ENCODE assay signal across 11 cellular contexts in genomic region chr3:65619391-65620298, GRCh38.
DNase-seq lines count a peak whose midpoint lies in the region; ATAC-seq and TF ChIP-seq lines count a peak whose summit lies in the region.
"Had no signal": no experiment of that assay in that cellular context is flagged by ENCODE, and none has a peak within 500 bp of the region (broad histone marks: within the 10 kb centered on the region; RNA-seq: fewer than 3 reads in every experiment).

No MANE protein-coding gene starts in this region.

- TF ChIP-seq CTCF in LNCaP clone FGC (IDR thresholded peaks at IDR 0.05; ENCODE audit: control insufficient read depth, extremely low read depth, insufficient read depth), result no peak

- DNase-seq in EH (ENCODE audit: low read depth) (peak; percentile 70), LNCaP clone FGC (ENCODE audit: low read depth) (peak; percentile 1), dermis blood vessel endothelial cell (peak; percentile 86), middle frontal gyrus (ENCODE audit: extremely low spot score, low spot score) (peak; percentile 40)
- DNase-seq in effector CD4-positive, alpha-beta T cell, result no peak
- no peak for DNase-seq in activated CD8-positive, alpha-beta memory T cell treated with anti-CD3 and anti-CD28 coated beads, Interleukin-2, amount 50 U/mL, for 4 hours
- DNase-seq: islet precursor cell; stimulated activated CD4-positive, alpha-beta T cell treated with anti-CD3 and anti-CD28 coated beads, Interleukin-15, amount 100 ng/mL, for 24 hours had no signal

- H3K4me3 ChIP-seq in LNCaP clone FGC (ENCODE audit: low read depth, low read length), result no peak overlapping the region

- no peak for ATAC-seq in HG02973 (IDR thresholded peaks at IDR 0.05; ENCODE audit: unreplicated experiment)
- no peak for ATAC-seq in HG02642 (IDR thresholded peaks at IDR 0.05; ENCODE audit: poor library complexity, unreplicated experiment)
- ATAC-seq: stimulated activated effector memory CD8-positive, alpha-beta T cell treated with anti-CD3 and anti-CD28 coated beads, Interleukin-12 subunit alpha, Interleukin-12 subunit beta, amount 100 ng/mL, for 72 hours had no signal

Comparison
In these comparisons a context has a peak if more than half of its experiments do, and no peak if none do; other contexts are left out.
1. DNase-seq: peak in EH (single experiment), LNCaP clone FGC (single experiment), dermis blood vessel endothelial cell (single experiment) and middle frontal gyrus (single experiment); none in effector CD4-positive, alpha-beta T cell (single experiment) and activated CD8-positive, alpha-beta memory T cell treated with anti-CD3 and anti-CD28 coated beads, Interleukin-2, amount 50 U/mL, for 4 hours (single experiment).